Comparison of ENCODE assay signal across 8 cellular contexts in the genomic region with DNA sequence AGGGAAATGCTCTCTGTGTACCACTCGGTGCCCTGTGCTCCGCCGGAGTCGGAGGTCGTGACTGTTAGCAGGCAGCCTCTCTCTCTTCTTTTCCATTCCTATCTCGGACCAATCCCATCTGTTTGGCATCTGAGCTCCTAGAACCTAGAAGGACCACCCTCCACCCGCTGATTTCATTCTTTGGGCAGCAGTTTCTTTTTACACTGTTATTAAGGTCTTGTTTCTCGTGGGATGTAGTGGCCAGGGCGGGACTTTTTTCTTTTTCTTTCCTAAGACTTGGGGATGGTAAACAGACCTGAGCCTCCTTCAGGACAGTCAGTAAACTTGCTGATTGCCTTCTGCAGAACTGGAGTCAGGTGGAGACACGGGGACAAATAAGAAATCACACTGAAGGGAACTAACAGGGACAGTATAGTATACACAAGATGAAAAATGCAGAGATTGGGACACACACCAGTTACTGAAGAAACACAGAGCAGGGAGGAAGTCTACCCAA. TPM values are rescaled to one million over a fixed set of nuclear protein-coding genes. Genes with fewer than 3 reads are reported as not detected.
A peak's percentile ranks its signal among the peaks of the same experiment; 100 is the strongest.
DNase-seq lines count a peak whose midpoint lies in the region; ATAC-seq and TF ChIP-seq lines count a peak whose summit lies in the region.

No MANE protein-coding gene starts in this region.

- TF ChIP-seq CTCF in astrocyte of the cerebellum (IDR thresholded peaks at IDR 0.05; ENCODE audit: low read depth, low read length, missing control alignments) (no peak), liver (IDR thresholded peaks at IDR 0.05; ENCODE audit: low read depth, low read length, missing input control) (no peak), transverse colon (IDR thresholded peaks at IDR 0.05) (peak in 2 of 5 experiments; percentile 9 to 13), GM20000 (IDR thresholded peaks at IDR 0.05; ENCODE audit: extremely low read depth, missing control alignments) (no peak)

- intact Hi-C loops in transverse colon (cut with DNase I; ENCODE audit: low total_unique reads) = no loop called here

- no peaks in the 10 kb centered on the region for H3K9me3 ChIP-seq in liver (ENCODE audit: control insufficient read depth in 4 of 4, low read length in 3 of 4)
- H3K9me3 ChIP-seq in transverse colon = no peaks in the 10 kb centered on the region

- POLR2A ChIA-PET in HEK293T (lab: Yijun Ruan, JAX) = interaction anchor here (0.9 to 2.3 kb wide), 12 partner anchors 10 to 158 kb away, joined by 3 to 18 read pairs (median 4); a partner anchor contains a TSS

- H3K36me3 Mint-ChIP-seq in activated T-cell treated with anti-CD3 and anti-CD28 coated beads, Interleukin-2, amount 50 U/mL, for 4 hours (ENCODE audit: insufficient read depth) = peaks cover 13% of the 10 kb centered on the region

- H3K36me3 ChIP-seq in liver (ENCODE audit: control insufficient read depth in 4 of 4, insufficient read depth in 3 of 4, low read depth in 1 of 4, low read length in 3 of 4) = peaks cover 0 to 3% (median 0%) of the 10 kb centered on the region in 4 donors
- no peaks in the 10 kb centered on the region for H3K36me3 ChIP-seq in transverse colon

- H3K4me3 ChIP-seq in astrocyte of the cerebellum (ENCODE audit: low read depth, low read length) (peak overlapping the region; percentile 90), liver (ENCODE audit: low read depth in 1 of 3, low read length in 3 of 3) (peak overlapping the region; percentile 71 to 99 (median 78)), transverse colon (peak overlapping the region; percentile 66 to 94 (median 78))

- no peak for DNase-seq in activated T-cell treated with anti-CD3 and anti-CD28 coated beads, Interleukin-2, amount 50 U/mL, for 4 hours
- no peak for DNase-seq in activated T-cell treated with anti-CD3 and anti-CD28 coated beads for 4 hours
- DNase-seq in astrocyte of the cerebellum (ENCODE audit: low read depth) = no peak
- DNase-seq in transverse colon = no peak
- DNase-seq in HEK293T (ENCODE audit: extremely low spot score) = no peak
- no peak for DNase-seq in D341Med (ENCODE audit: low spot score)
- no peak for DNase-seq in GM20000 (ENCODE audit: low spot score)

- under 1% methylated on average over 10 of the region's 10 CpGs for WGBS in liver
- 0% methylated on average over 3 to 10 of the region's 10 CpGs for WGBS in transverse colon (ENCODE audit: low coverage in 1 of 2), 2 donors

- in situ Hi-C loops in astrocyte of the cerebellum (cut with HindIII; ENCODE audit: low sequenced_read_pairs) (no loop called here), transverse colon (cut with MboI; ENCODE audit: low pct_ligation_motif_present in 1 of 4, low pct_unique_long_range_greater_than_20kb in 1 of 4, low sequenced_read_pairs in 3 of 4) (no loop called here)

- H3K27ac ChIP-seq in liver (ENCODE audit: low read depth in 1 of 2, low read length in 2 of 2) (peak overlapping the region; percentile 59 to 84), transverse colon (peak overlapping the region; percentile 86 to 98 (median 92))

- H3K27me3 Mint-ChIP-seq in activated T-cell treated with anti-CD3 and anti-CD28 coated beads, Interleukin-2, amount 50 U/mL, for 4 hours (ENCODE audit: low read depth) = peaks cover 3% of the 10 kb centered on the region

- TF ChIP-seq EP300 in transverse colon (IDR thresholded peaks at IDR 0.05; ENCODE audit: low read depth) = no peak

- CTCF ChIA-PET in HEK293T (lab: Yijun Ruan, JAX) = interaction anchor here (0.9 to 1.0 kb wide), 2 partner anchors 11 to 30 kb away, joined by 4 to 6 read pairs; no protein-coding TSS in a partner anchor

- H3K9ac ChIP-seq in liver (ENCODE audit: low read depth in 1 of 2, low read length in 2 of 2) = peak overlapping the region; percentile 37 to 99

- peak; percentile 49 to 55 for ATAC-seq in activated T-cell treated with anti-CD3 and anti-CD28 coated beads, Interleukin-2, amount 50 U/mL, for 4 hours

- no peak for TF ChIP-seq RAD21 in liver (IDR thresholded peaks at IDR 0.05)

- H3K4me3 Mint-ChIP-seq in activated T-cell treated with anti-CD3 and anti-CD28 coated beads, Interleukin-2, amount 50 U/mL, for 4 hours = peak overlapping the region; percentile 97

- TF ChIP-seq POLR2A in transverse colon (IDR thresholded peaks at IDR 0.05) = no peak

- no peaks in the 10 kb centered on the region for H3K27me3 ChIP-seq in liver (ENCODE audit: control insufficient read depth in 4 of 4, insufficient read depth in 4 of 4, low read length in 3 of 4)
- H3K27me3 ChIP-seq in transverse colon = no peaks in the 10 kb centered on the region

- H3K4me1 Mint-ChIP-seq in activated T-cell treated with anti-CD3 and anti-CD28 coated beads, Interleukin-2, amount 50 U/mL, for 4 hours (ENCODE audit: low read depth) = peaks cover 28% of the 10 kb centered on the region

- peaks cover 0 to 20% (median 17%) of the 10 kb centered on the region in 4 donors for H3K4me1 ChIP-seq in liver (ENCODE audit: control insufficient read depth in 4 of 4, insufficient read depth in 4 of 4, low read length in 3 of 4)
- peaks cover 10 to 29% (median 20%) of the 10 kb centered on the region in 4 donors for H3K4me1 ChIP-seq in transverse colon

- no peaks in the 10 kb centered on the region for H3K9me3 Mint-ChIP-seq in activated T-cell treated with anti-CD3 and anti-CD28 coated beads, Interleukin-2, amount 50 U/mL, for 4 hours

TF ChIP-seq in liver, 16 proteins besides CTCF, POLR2A, EP300 and RAD21 (continues in another document):
- TF ChIP-seq SP1 (IDR thresholded peaks at IDR 0.05) = no peak

TF ChIP-seq in HEK293T, 16 proteins besides CTCF, POLR2A, EP300 and RAD21:
- TF ChIP-seq L3MBTL2 (conservative IDR thresholded peaks at IDR 0.05) (no peak), HDGF (IDR thresholded peaks at IDR 0.05; ENCODE audit: borderline replicate concordance) (no peak), LEF1 (IDR thresholded peaks at IDR 0.05; ENCODE audit: borderline replicate concordance) (no peak), TARDBP (IDR thresholded peaks at IDR 0.05) (no peak)

RNA-seq across cellular contexts. Expression of a gene that starts 0.5 kb away (rescaled TPM):
- 100 to 1,000 TPM in 2 of 3 donors, 10 to 100 TPM in 1; 93.3 to 106 (median 104) TPM for total RNA-seq in activated T-cell treated with anti-CD3 and anti-CD28 coated beads, Interleukin-2, amount 50 U/mL, for 4 hours
- total RNA-seq in liver (10 to 100 TPM; 12.1 to 17.3 TPM), transverse colon (10 to 100 TPM; 24.7 to 37.5 (median 27.9) TPM)
- 10 to 100 TPM; 21.8 to 35.0 TPM for polyA plus RNA-seq in liver

RNA-seq across cellular contexts. Expression of a gene that starts 31.3 kb away (rescaled TPM):
- 10 to 100 TPM; 51.3 to 59.0 (median 56.0) TPM for total RNA-seq in activated T-cell treated with anti-CD3 and anti-CD28 coated beads, Interleukin-2, amount 50 U/mL, for 4 hours
- total RNA-seq in liver (10 to 100 TPM in 1 of 2 donors, 1 to 10 TPM in 1; 5.9 to 18.6 TPM), transverse colon (10 to 100 TPM; 26.3 to 92.4 (median 44.2) TPM)
- polyA plus RNA-seq in liver = 10 to 100 TPM; 10.8 to 36.4 TPM

RNA-seq across cellular contexts. Expression of a gene that starts 49.0 kb away (rescaled TPM):
- under 1 TPM; 0.30 to 0.63 (median 0.34) TPM for total RNA-seq in activated T-cell treated with anti-CD3 and anti-CD28 coated beads, Interleukin-2, amount 50 U/mL, for 4 hours
- total RNA-seq in liver = 1 to 10 TPM; 1.6 to 1.9 TPM
- polyA plus RNA-seq in liver = 1 to 10 TPM; 1.1 to 2.9 TPM
- 10 to 100 TPM in 1 of 4 donors, 1 to 10 TPM in 3; 4.5 to 19.7 (median 7.8) TPM for total RNA-seq in transverse colon

RNA-seq across cellular contexts. Expression of a gene that starts 49.0 kb away (rescaled TPM):
- total RNA-seq in activated T-cell treated with anti-CD3 and anti-CD28 coated beads, Interleukin-2, amount 50 U/mL, for 4 hours = 10 to 100 TPM; 60.7 to 63.9 (median 62.4) TPM
- 10 to 100 TPM; 12.8 to 31.4 TPM for total RNA-seq in liver
- polyA plus RNA-seq in liver = 10 to 100 TPM; 36.2 to 53.3 TPM
- total RNA-seq in transverse colon = 100 to 1,000 TPM in 3 of 4 donors, 10 to 100 TPM in 1; 90.8 to 117 (median 109) TPM

RNA-seq across cellular contexts. Expression of a gene that starts 49.4 kb away (rescaled TPM):
- total RNA-seq in activated T-cell treated with anti-CD3 and anti-CD28 coated beads, Interleukin-2, amount 50 U/mL, for 4 hours = 10 to 100 TPM; 64.6 to 71.7 (median 69.7) TPM
- 10 to 100 TPM; 12.7 to 13.3 TPM for total RNA-seq in liver
- polyA plus RNA-seq in liver = 10 to 100 TPM; 25.4 to 35.8 TPM
- 10 to 100 TPM in 3 of 4 donors, 1 to 10 TPM in 1; 6.0 to 47.0 (median 12.5) TPM for total RNA-seq in transverse colon
